Comparison of ENCODE assay signal across 24 cellular contexts in the genomic region with DNA sequence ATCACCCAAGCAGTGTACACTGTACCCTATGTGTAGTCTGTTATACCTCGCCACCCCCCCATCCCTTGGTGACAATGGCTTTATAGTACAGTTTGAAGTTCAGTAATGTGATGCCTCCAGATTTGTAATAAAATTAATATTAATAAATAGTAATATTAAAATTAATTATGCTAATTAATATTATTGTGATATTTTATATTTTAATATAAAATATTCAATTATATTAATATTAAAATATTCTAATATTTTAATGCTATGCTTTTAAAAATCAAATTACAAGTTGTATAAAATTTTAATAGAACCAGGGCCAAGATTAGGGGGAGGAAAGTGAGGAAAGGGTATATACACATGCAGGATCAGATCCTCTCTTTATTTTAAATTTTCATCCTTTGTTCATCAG.
A peak's percentile ranks its signal among the peaks of the same experiment; 100 is the strongest.
DNase-seq lines count a peak whose midpoint lies in the region; ATAC-seq, FAIRE-seq and TF ChIP-seq lines count a peak whose summit lies in the region.
"Had no signal": no experiment of that assay in that cellular context is flagged by ENCODE, and none has a peak within 500 bp of the region (broad histone marks: within the 10 kb centered on the region; RNA-seq: fewer than 3 reads in every experiment).

No MANE protein-coding gene starts in this region.

- DNase-seq in CD14-positive monocyte (ENCODE audit: low spot score) (no peak), OCI-LY7 (ENCODE audit: low spot score) (no peak), kidney (no peak), HT-29 (ENCODE audit: low spot score) (no peak), NCI-H748 treated with DMSO at 0.1 percent for 48 hours (lab: John Stamatoyannopoulos, UW) (no peak), NCI-H1436 (lab: John Stamatoyannopoulos, UW) (no peak)
- DNase-seq: CD4-positive, CD25-positive, alpha-beta regulatory T cell; DMS153; DND-41; GM23248; H9; NCI-H1092 treated with DMSO at 0.1 percent for 48 hours; NCI-H146; NCI-H1930; NCI-H2107; NCI-H524; NCI-H82; SHP77 treated with DMSO at 0.1 percent for 48 hours had no signal

- FAIRE-seq in kidney (lab: Jason Lieb, UNC): peak; percentile 83
- FAIRE-seq: GM18507 had no signal

- H3K4me1 Mint-ChIP-seq in CD14-positive monocyte: peaks cover 78% of the 10 kb centered on the region

- CTCF ChIA-PET in OCI-LY7 (lab: Charles Lee; ENCODE audit: unreplicated experiment): no interaction called here

- H3K4me1 ChIP-seq in OCI-LY7 (ENCODE audit: insufficient read depth, low read length, poor library complexity, severe bottlenecking) (peaks cover 59% of the 10 kb centered on the region), kidney (ENCODE audit: control insufficient read depth in 1 of 2, insufficient read depth in 1 of 2, low read depth in 1 of 2, low read length in 2 of 2) (peaks cover 0 to 3% of the 10 kb centered on the region in 2 donors)

- peaks cover 0 to 8% (median 0%) of the 10 kb centered on the region in 3 donors for H3K27me3 Mint-ChIP-seq in CD14-positive monocyte (ENCODE audit: low read depth in 3 of 3)
- H3K27me3 Mint-ChIP-seq: CD4-positive, CD25-positive, alpha-beta regulatory T cell; IgD-negative memory B cell had no signal

- peak overlapping the region; percentile 97 for H3K27ac ChIP-seq in OCI-LY7 (ENCODE audit: low read depth, low read length, poor library complexity, severe bottlenecking)
- H3K27ac ChIP-seq in kidney (ENCODE audit: low read depth in 2 of 2, low read length in 2 of 2): no peak overlapping the region
- H3K27ac ChIP-seq: GM23248, RWPE1, SK-N-MC had no signal

- peaks cover 7% of the 10 kb centered on the region; the same call in 1 of the 2 replicates for H3K9me3 ChIP-seq in OCI-LY7 (ENCODE audit: low read length)
- no peaks in the 10 kb centered on the region for H3K9me3 ChIP-seq in kidney (ENCODE audit: control insufficient read depth in 1 of 2, low read length in 2 of 2)

- POLR2A ChIA-PET in OCI-LY7 (lab: Charles Lee): interaction anchor here (3.8 kb wide), 1 partner anchor 20 kb away, joined by 126 read pairs; no protein-coding TSS in a partner anchor

- H3K9me3 Mint-ChIP-seq in CD14-positive monocyte: peaks cover 0 to 22% (median 5%) of the 10 kb centered on the region in 7 donors

- H3K79me2 ChIP-seq in OCI-LY7 (ENCODE audit: insufficient read depth, low read depth, low read length): peaks cover 9% of the 10 kb centered on the region; the same call in 1 of the 2 replicates

- H3K4me3 ChIP-seq in OCI-LY7 (ENCODE audit: low read depth, low read length, poor library complexity, severe bottlenecking) (no peak overlapping the region), kidney (ENCODE audit: low read length in 2 of 2) (no peak overlapping the region)
- H3K4me3 ChIP-seq: GM23248, SK-N-MC had no signal

- peak overlapping the region; percentile 78 for H3K4me2 ChIP-seq in OCI-LY7 (ENCODE audit: low read length)

- no peak overlapping the region for H3K4me3 Mint-ChIP-seq in CD14-positive monocyte
- H3K4me3 Mint-ChIP-seq: CD4-positive, CD25-positive, alpha-beta regulatory T cell; H9 had no signal

- peaks cover 4 to 8% of the 10 kb centered on the region in 2 donors for H3K36me3 Mint-ChIP-seq in CD14-positive monocyte
- H3K36me3 Mint-ChIP-seq: CD4-positive, CD25-positive, alpha-beta regulatory T cell; IgD-negative memory B cell had no signal

- ATAC-seq in HG03280 (IDR thresholded peaks at IDR 0.05; ENCODE audit: unreplicated experiment): no peak
- ATAC-seq: Panc1 had no signal

- H3K9me2 ChIP-seq in OCI-LY7 (ENCODE audit: insufficient read depth, low read length): no peaks in the 10 kb centered on the region

- H3K36me3 ChIP-seq in OCI-LY7 (ENCODE audit: insufficient read depth, low read length): no peaks in the 10 kb centered on the region
- H3K36me3 ChIP-seq in kidney (ENCODE audit: control insufficient read depth in 1 of 2, insufficient read depth in 2 of 2, low read length in 2 of 2): no peaks in the 10 kb centered on the region

- H3K9ac ChIP-seq in kidney (ENCODE audit: low read length in 2 of 2): no peak overlapping the region
- H3K9ac ChIP-seq: GM23248 had no signal

- H2AFZ ChIP-seq in OCI-LY7 (ENCODE audit: low read length): no peak overlapping the region
- H2AFZ ChIP-seq: GM23248 had no signal

- no peaks in the 10 kb centered on the region for H4K20me1 ChIP-seq in OCI-LY7 (ENCODE audit: insufficient read depth, low read length)

- H3K27ac Mint-ChIP-seq in CD14-positive monocyte: peak overlapping the region in 5 of 7 donors; percentile 50 to 97 (median 95)
- H3K27ac Mint-ChIP-seq: H9 had no signal

- intact Hi-C loops in CD14-positive monocyte (cut with micrococcal nuclease): loop anchor here in 1 of 2 donors (2.0 to 10.0 kb wide), 2 partner anchors 19 to 393 kb away; no protein-coding TSS in a partner anchor
- intact Hi-C loops in OCI-LY7 (cut with micrococcal nuclease; ENCODE audit: unreplicated experiment): no loop called here
- intact Hi-C loops in kidney (cut with DNase I): no loop called here

- no peak for TF ChIP-seq CTCF in CD14-positive monocyte (IDR thresholded peaks at IDR 0.05)
- no peak for TF ChIP-seq CTCF in OCI-LY7 (conservative IDR thresholded peaks at IDR 0.05; ENCODE audit: low read length)
- no peak for TF ChIP-seq CTCF in kidney (IDR thresholded peaks at IDR 0.05; ENCODE audit: borderline replicate concordance, extremely low read depth, insufficient read depth)

- no TSS peak for BruUV-seq in OCI-LY7 (replicated peaks; lab: Mats Ljungman, UMichigan)
